In the genomic region with DNA sequence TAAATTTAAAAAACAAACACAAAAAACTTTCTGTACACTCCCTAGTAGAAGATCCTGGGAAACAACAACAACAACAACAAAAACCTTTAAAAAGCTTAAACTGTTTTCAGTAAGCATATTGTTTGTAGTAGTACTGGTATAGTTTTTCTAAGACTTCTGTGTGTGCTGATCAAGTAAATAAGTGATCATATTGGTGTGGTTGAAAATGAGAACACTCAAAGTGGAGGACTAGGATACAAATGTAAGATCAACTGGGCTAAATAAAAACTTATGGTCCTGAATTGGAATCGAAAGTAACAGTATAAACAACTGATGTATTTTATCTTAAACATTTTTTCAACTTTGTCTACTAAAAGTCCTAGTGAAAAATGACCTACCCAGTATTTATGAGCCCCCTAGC, we compare ENCODE assay signal across 15 cellular contexts.
"Had no signal": no experiment of that assay in that cellular context is flagged by ENCODE, and none has a peak within 500 bp of the region (broad histone marks: within the 10 kb centered on the region; RNA-seq: fewer than 3 reads in every experiment).

No MANE protein-coding gene starts in this region.

- DNase-seq: activated CD4-positive, alpha-beta T cell treated with anti-CD3 and anti-CD28 coated beads for 1 hour; activated naive CD4-positive, alpha-beta T cell; foreskin melanocyte; head of caudate nucleus; left cardiac atrium; lower lobe of right lung; midbrain; stimulated activated CD4-positive, alpha-beta T cell treated with anti-CD3 and anti-CD28 coated beads, Interleukin-15, amount 100 ng/mL, for 24 hours; stimulated activated CD4-positive, alpha-beta T cell treated with anti-CD3 and anti-CD28 coated beads, Interleukin-4, amount 100 ng/mL, for 4 hours; SW 1271 had no signal

- ATAC-seq: left cardiac atrium, lower lobe of right lung had no signal

- H3K4me1 ChIP-seq: lower lobe of right lung, parathyroid adenoma, tibial nerve had no signal

- H3K9ac ChIP-seq: parathyroid adenoma had no signal

- H3K4me3 ChIP-seq: cardiac muscle cell, lower lobe of right lung, tibial nerve had no signal

- H3K27ac ChIP-seq: cardiac muscle cell, lower lobe of right lung, parathyroid adenoma, tibial nerve had no signal

- FAIRE-seq: astrocyte, colon had no signal

- H3K36me3 ChIP-seq: cardiac muscle cell, lower lobe of right lung had no signal

- H3K27me3 ChIP-seq: cardiac muscle cell, tibial nerve had no signal

- H3K79me2 ChIP-seq: parathyroid adenoma had no signal

- H2AFZ ChIP-seq: parathyroid adenoma had no signal
